35 cellular contexts compared by ENCODE assay signal in genomic region chr5:127333463-127333862, GRCh38. TPM values are rescaled to one million over a fixed set of nuclear protein-coding genes. Genes with fewer than 3 reads are reported as not detected.
"Had no signal": no experiment of that assay in that cellular context is flagged by ENCODE, and none has a peak within 500 bp of the region (broad histone marks: within the 10 kb centered on the region; RNA-seq: fewer than 3 reads in every experiment).

No MANE protein-coding gene starts in this region.

- H3K27ac Mint-ChIP-seq: activated CD4-positive, alpha-beta memory T cell treated with anti-CD3 and anti-CD28 coated beads, Interleukin-2, amount 10 ng/mL, durations not matched to agents 7 days and 5 days; activated CD4-positive, alpha-beta T cell treated with anti-CD3 and anti-CD28 coated beads for 36 hours; activated CD4-positive, alpha-beta T cell treated with anti-CD3 and anti-CD28 coated beads, Interleukin-2, amount 10 ng/mL, durations not matched to agents 7 days and 5 days; activated CD8-positive, alpha-beta memory T cell treated with anti-CD3 and anti-CD28 coated beads, Interleukin-2, amount 10 ng/mL, durations not matched to agents 7 days and 5 days; activated CD8-positive, alpha-beta T cell treated with anti-CD3 and anti-CD28 coated beads, Interleukin-2, amount 10 ng/mL, durations not matched to agents 7 days and 5 days; activated naive CD4-positive, alpha-beta T cell treated with anti-CD3 and anti-CD28 coated beads, Interleukin-2, amount 10 ng/mL, durations not matched to agents 7 days and 5 days; activated naive CD4-positive, alpha-beta T cell treated with anti-CD3 and anti-CD28 coated beads, Interleukin-2, amount 50 U/mL, for 24 hours; activated naive CD8-positive, alpha-beta T cell; activated naive CD8-positive, alpha-beta T cell treated with anti-CD3 and anti-CD28 coated beads, Interleukin-2, amount 10 ng/mL, durations not matched to agents 7 days and 5 days; activated naive CD8-positive, alpha-beta T cell treated with anti-CD3 and anti-CD28 coated beads, Interleukin-2, amount 50 U/mL, for 24 hours; activated T-cell treated with anti-CD3 and anti-CD28 coated beads, Interleukin-2, amount 50 U/mL, for 24 hours; activated T-helper 2 cell treated with anti-CD3 and anti-CD28 coated beads, Interferon-gamma antibody, Interleukin-2, Interleukin-4, amounts not matched to agents 10 μg/mL and 5 μg/mL and 100 μg/mL, durations not matched to agents 14 hours and 24 hours and 36 hours; T-cell; T-helper 17 cell had no signal

- H3K4me1 Mint-ChIP-seq: activated CD4-positive, alpha-beta memory T cell treated with anti-CD3 and anti-CD28 coated beads, Interleukin-2, amount 10 ng/mL, durations not matched to agents 7 days and 5 days; activated CD4-positive, alpha-beta T cell treated with anti-CD3 and anti-CD28 coated beads for 36 hours; activated CD4-positive, alpha-beta T cell treated with anti-CD3 and anti-CD28 coated beads, Interleukin-2, amount 10 ng/mL, durations not matched to agents 7 days and 5 days; activated CD8-positive, alpha-beta memory T cell treated with anti-CD3 and anti-CD28 coated beads, Interleukin-2, amount 10 ng/mL, durations not matched to agents 7 days and 5 days; activated naive CD4-positive, alpha-beta T cell treated with anti-CD3 and anti-CD28 coated beads, Interleukin-2, amount 10 ng/mL, durations not matched to agents 7 days and 5 days; activated naive CD4-positive, alpha-beta T cell treated with anti-CD3 and anti-CD28 coated beads, Interleukin-2, amount 50 U/mL, for 24 hours; activated naive CD8-positive, alpha-beta T cell treated with anti-CD3 and anti-CD28 coated beads, Interleukin-2, amount 10 ng/mL, durations not matched to agents 7 days and 5 days; activated naive CD8-positive, alpha-beta T cell treated with anti-CD3 and anti-CD28 coated beads, Interleukin-2, amount 50 U/mL, for 24 hours; central memory CD8-positive, alpha-beta T cell; T-cell had no signal

- H3K9me3 Mint-ChIP-seq: activated CD4-positive, alpha-beta memory T cell treated with anti-CD3 and anti-CD28 coated beads, Interleukin-2, amount 10 ng/mL, durations not matched to agents 7 days and 5 days; activated CD4-positive, alpha-beta T cell treated with anti-CD3 and anti-CD28 coated beads, Interleukin-2, amount 10 ng/mL, durations not matched to agents 7 days and 5 days; activated naive CD4-positive, alpha-beta T cell treated with anti-CD3 and anti-CD28 coated beads, Interleukin-2, amount 10 ng/mL, durations not matched to agents 7 days and 5 days; activated naive CD4-positive, alpha-beta T cell treated with anti-CD3 and anti-CD28 coated beads, Interleukin-2, amount 50 U/mL, for 24 hours; activated naive CD8-positive, alpha-beta T cell treated with anti-CD3 and anti-CD28 coated beads, Interleukin-2, amount 10 ng/mL, durations not matched to agents 7 days and 5 days; activated naive CD8-positive, alpha-beta T cell treated with anti-CD3 and anti-CD28 coated beads, Interleukin-2, amount 50 U/mL, for 24 hours; activated T-cell treated with anti-CD3 and anti-CD28 coated beads, Interleukin-2, amount 50 U/mL, for 24 hours; activated T-helper 2 cell treated with anti-CD3 and anti-CD28 coated beads, Interferon-gamma antibody, Interleukin-2, Interleukin-4, amounts not matched to agents 10 μg/mL and 5 μg/mL and 100 μg/mL, durations not matched to agents 14 hours and 24 hours and 36 hours; brain; central memory CD8-positive, alpha-beta T cell; T-cell had no signal

- H3K27ac ChIP-seq: ascending aorta, cardiac muscle cell, VCaP had no signal

- H3K27me3 Mint-ChIP-seq: brain had no signal

- H3K36me3 Mint-ChIP-seq: activated CD8-positive, alpha-beta memory T cell treated with anti-CD3 and anti-CD28 coated beads, Interleukin-2, amount 10 ng/mL, durations not matched to agents 7 days and 5 days; activated naive CD4-positive, alpha-beta T cell treated with anti-CD3 and anti-CD28 coated beads, Interleukin-2, amount 10 ng/mL, durations not matched to agents 7 days and 5 days; activated naive CD4-positive, alpha-beta T cell treated with anti-CD3 and anti-CD28 coated beads, Interleukin-2, amount 50 U/mL, for 24 hours; activated naive CD8-positive, alpha-beta T cell; activated naive CD8-positive, alpha-beta T cell treated with anti-CD3 and anti-CD28 coated beads, Interleukin-2, amount 10 ng/mL, durations not matched to agents 7 days and 5 days; T-cell had no signal

- ATAC-seq: activated CD4-positive, alpha-beta T cell treated with anti-CD3 and anti-CD28 coated beads for 36 hours; activated CD4-positive, CD25-positive, alpha-beta regulatory T cell treated with anti-CD3 and anti-CD28 coated beads, Interleukin-2, amount 50 U/mL, for 24 hours; activated CD8-positive, alpha-beta memory T cell treated with anti-CD3 and anti-CD28 coated beads, Interleukin-2, amount 10 ng/mL, durations not matched to agents 7 days and 5 days; activated CD8-positive, alpha-beta T cell treated with anti-CD3 and anti-CD28 coated beads, Interleukin-2, amount 10 ng/mL, durations not matched to agents 7 days and 5 days; activated naive CD8-positive, alpha-beta T cell treated with anti-CD3 and anti-CD28 coated beads, Interleukin-2, amount 50 U/mL, for 24 hours; T-cell; T-helper 17 cell had no signal

- H3K27me3 ChIP-seq: ascending aorta, cardiac muscle cell had no signal

- DNase-seq: activated CD4-positive, alpha-beta memory T cell treated with anti-CD3 and anti-CD28 coated beads, Interleukin-2, amount 10 ng/mL, durations not matched to agents 7 days and 5 days; activated CD4-positive, alpha-beta T cell treated with anti-CD3 and anti-CD28 coated beads for 1 hour; activated CD4-positive, alpha-beta T cell treated with anti-CD3 and anti-CD28 coated beads for 36 hours; activated CD4-positive, alpha-beta T cell treated with anti-CD3 and anti-CD28 coated beads for 48 hours; activated CD4-positive, alpha-beta T cell treated with anti-CD3 and anti-CD28 coated beads, Interleukin-2, amount 10 ng/mL, durations not matched to agents 7 days and 5 days; activated CD4-positive, alpha-beta T cell treated with anti-CD3 and anti-CD28 coated beads, Interleukin-2, amount 50 U/mL, for 48 hours; activated CD4-positive, CD25-positive, alpha-beta regulatory T cell; activated CD8-positive, alpha-beta memory T cell treated with anti-CD3 and anti-CD28 coated beads for 24 hours; activated CD8-positive, alpha-beta memory T cell treated with anti-CD3 and anti-CD28 coated beads, Interleukin-2, amount 10 ng/mL, durations not matched to agents 7 days and 5 days; activated CD8-positive, alpha-beta memory T cell treated with anti-CD3 and anti-CD28 coated beads, Interleukin-2, amount 50 U/mL, for 48 hours; activated CD8-positive, alpha-beta T cell treated with anti-CD3 and anti-CD28 coated beads, Interleukin-2, amount 10 ng/mL, durations not matched to agents 7 days and 5 days; activated effector memory CD4-positive, alpha-beta T cell treated with Interleukin-2 at 50 U/mL for 16 hours; activated gamma-delta T cell; activated naive CD4-positive, alpha-beta T cell treated with anti-CD3 and anti-CD28 coated beads, Interleukin-2, amount 10 ng/mL, durations not matched to agents 7 days and 5 days; activated naive CD4-positive, alpha-beta T cell treated with Interleukin-2 at 50 U/mL for 16 hours; activated naive CD8-positive, alpha-beta T cell treated with anti-CD3 and anti-CD28 coated beads, Interleukin-2, amount 10 ng/mL, durations not matched to agents 7 days and 5 days; activated naive CD8-positive, alpha-beta T cell treated with anti-CD3 and anti-CD28 coated beads, Interleukin-2, amount 50 U/mL, for 24 hours; activated T-cell treated with anti-CD3 and anti-CD28 coated beads, Interleukin-2, amount 50 U/mL, for 24 hours; activated T-cell treated with anti-CD3 and anti-CD28 coated beads, Interleukin-2, amount 50 U/mL, for 48 hours; caudate nucleus; T-cell; T-helper 17 cell; T1000 had no signal

- H3K4me3 Mint-ChIP-seq: activated CD4-positive, alpha-beta memory T cell treated with anti-CD3 and anti-CD28 coated beads, Interleukin-2, amount 10 ng/mL, durations not matched to agents 7 days and 5 days; activated CD4-positive, alpha-beta T cell treated with anti-CD3 and anti-CD28 coated beads for 36 hours; activated CD4-positive, alpha-beta T cell treated with anti-CD3 and anti-CD28 coated beads, Interleukin-2, amount 10 ng/mL, durations not matched to agents 7 days and 5 days; activated CD8-positive, alpha-beta memory T cell treated with anti-CD3 and anti-CD28 coated beads, Interleukin-2, amount 10 ng/mL, durations not matched to agents 7 days and 5 days; activated CD8-positive, alpha-beta T cell treated with anti-CD3 and anti-CD28 coated beads, Interleukin-2, amount 10 ng/mL, durations not matched to agents 7 days and 5 days; activated naive CD4-positive, alpha-beta T cell treated with anti-CD3 and anti-CD28 coated beads, Interleukin-2, amount 10 ng/mL, durations not matched to agents 7 days and 5 days; activated naive CD4-positive, alpha-beta T cell treated with anti-CD3 and anti-CD28 coated beads, Interleukin-2, amount 50 U/mL, for 24 hours; activated naive CD8-positive, alpha-beta T cell; activated naive CD8-positive, alpha-beta T cell treated with anti-CD3 and anti-CD28 coated beads, Interleukin-2, amount 10 ng/mL, durations not matched to agents 7 days and 5 days; activated naive CD8-positive, alpha-beta T cell treated with anti-CD3 and anti-CD28 coated beads, Interleukin-2, amount 50 U/mL, for 24 hours; activated T-cell treated with anti-CD3 and anti-CD28 coated beads, Interleukin-2, amount 50 U/mL, for 24 hours; brain; central memory CD8-positive, alpha-beta T cell; T-cell; T-helper 17 cell had no signal

- H3K4me3 ChIP-seq: ascending aorta, cardiac muscle cell had no signal

- H3K36me3 ChIP-seq: ascending aorta, cardiac muscle cell had no signal

- H3K4me1 ChIP-seq: ascending aorta had no signal

RNA-seq across cellular contexts. Expression of gene MEGF10, which starts 42.9 kb away (rescaled TPM):
- total RNA-seq: activated CD4-positive, alpha-beta memory T cell treated with anti-CD3 and anti-CD28 coated beads, Interleukin-2, amount 10 ng/mL, durations not matched to agents 7 days and 5 days; activated CD4-positive, alpha-beta T cell treated with anti-CD3 and anti-CD28 coated beads for 36 hours; activated CD4-positive, alpha-beta T cell treated with anti-CD3 and anti-CD28 coated beads, Interleukin-2, amount 10 ng/mL, durations not matched to agents 7 days and 5 days; activated CD8-positive, alpha-beta memory T cell treated with anti-CD3 and anti-CD28 coated beads, Interleukin-2, amount 10 ng/mL, durations not matched to agents 7 days and 5 days; activated CD8-positive, alpha-beta T cell treated with anti-CD3 and anti-CD28 coated beads, Interleukin-2, amount 10 ng/mL, durations not matched to agents 7 days and 5 days; activated naive CD8-positive, alpha-beta T cell treated with anti-CD3 and anti-CD28 coated beads, Interleukin-2, amount 10 ng/mL, durations not matched to agents 7 days and 5 days; activated T-helper 2 cell treated with anti-CD3 and anti-CD28 coated beads, Interferon-gamma antibody, Interleukin-2, Interleukin-4, amounts not matched to agents 10 μg/mL and 5 μg/mL and 100 μg/mL, durations not matched to agents 14 hours and 24 hours and 36 hours; bronchial epithelial cell; T-helper 1 cell treated with Interleukin-12 subunit alpha and Interleukin-12 subunit beta and Interleukin-4 antibody, amounts not matched to agents 30 ng/mL and 1 ng/mL, for 36 hours; T-helper 17 cell; T-helper 2 cell treated with Interferon-gamma antibody and Interleukin-4, amounts not matched to agents 100 ng/mL and 5 ng/mL, for 36 hours had no signal
